In genomic region chr9:706073-706472, GRCh38 we compare ENCODE assay signal across 2 cellular contexts.
TF ChIP-seq lines count a peak whose summit lies in the region.

No MANE protein-coding gene starts in this region.

TF ChIP-seq in SK-N-SH, 30 proteins besides CTCF, POLR2A, EP300 and RAD21 (continued from another document):
- TF ChIP-seq FOXJ3 (CRISPR knock-in tag; IDR thresholded peaks at IDR 0.05) (no peak), RCOR1 (IDR thresholded peaks at IDR 0.05; ENCODE audit: low read length) (no peak), TCF12 (IDR thresholded peaks at IDR 0.05) (no peak), FOXM1 (IDR thresholded peaks at IDR 0.05; ENCODE audit: low read depth) (no peak), IRF3 (IDR thresholded peaks at IDR 0.05; ENCODE audit: low read depth, low read length) (no peak), MXI1 (IDR thresholded peaks at IDR 0.05; ENCODE audit: low read depth, low read length) (no peak), ZBTB33 (IDR thresholded peaks at IDR 0.05; ENCODE audit: borderline replicate concordance, low read depth) (no peak), REST (IDR thresholded peaks at IDR 0.05; ENCODE audit: low read depth, low read length) (no peak)

TF ChIP-seq in SK-N-SH treated with all-trans-retinoic acid at 6 μM for 48 hours, 23 proteins besides CTCF, POLR2A, EP300 and RAD21 (continued from another document):
- no peak for TF ChIP-seq RARB (CRISPR knock-in tag; IDR thresholded peaks at IDR 0.05)
- TF ChIP-seq ZC3H10 (CRISPR knock-in tag; IDR thresholded peaks at IDR 0.05): no peak
- no peak for TF ChIP-seq TSHZ2 (CRISPR knock-in tag; IDR thresholded peaks at IDR 0.05)
- TF ChIP-seq ZNF70 (CRISPR knock-in tag; IDR thresholded peaks at IDR 0.05): no peak
- no peak for TF ChIP-seq TCF4 (CRISPR knock-in tag; IDR thresholded peaks at IDR 0.05; ENCODE audit: borderline replicate concordance)
- no peak for TF ChIP-seq GLIS3 (CRISPR knock-in tag; IDR thresholded peaks at IDR 0.05)
- no peak for TF ChIP-seq PPARA (CRISPR knock-in tag; IDR thresholded peaks at IDR 0.05; ENCODE audit: borderline replicate concordance)
- no peak for TF ChIP-seq ZNF565 (CRISPR knock-in tag; conservative IDR thresholded peaks at IDR 0.05; ENCODE audit: low read depth)
- TF ChIP-seq OSR1 (CRISPR knock-in tag; IDR thresholded peaks at IDR 0.05): no peak
- no peak for TF ChIP-seq ZFP30 (CRISPR knock-in tag; IDR thresholded peaks at IDR 0.05)
- no peak for TF ChIP-seq ARNTL (CRISPR knock-in tag; IDR thresholded peaks at IDR 0.05; ENCODE audit: borderline replicate concordance, low read depth)
- no peak for TF ChIP-seq ZNF8 (CRISPR knock-in tag; IDR thresholded peaks at IDR 0.05)
